In genomic region chr3:51982352-51982837, GRCh38 we compare ENCODE assay signal across 1 cellular context.
TF ChIP-seq lines count a peak whose summit lies in the region.

No MANE protein-coding gene starts in this region.

TF ChIP-seq in HepG2, 621 proteins besides CTCF, POLR2A, EP300 and RAD21 (continued from another document and continues in another):
- TF ChIP-seq, protein P1, sequence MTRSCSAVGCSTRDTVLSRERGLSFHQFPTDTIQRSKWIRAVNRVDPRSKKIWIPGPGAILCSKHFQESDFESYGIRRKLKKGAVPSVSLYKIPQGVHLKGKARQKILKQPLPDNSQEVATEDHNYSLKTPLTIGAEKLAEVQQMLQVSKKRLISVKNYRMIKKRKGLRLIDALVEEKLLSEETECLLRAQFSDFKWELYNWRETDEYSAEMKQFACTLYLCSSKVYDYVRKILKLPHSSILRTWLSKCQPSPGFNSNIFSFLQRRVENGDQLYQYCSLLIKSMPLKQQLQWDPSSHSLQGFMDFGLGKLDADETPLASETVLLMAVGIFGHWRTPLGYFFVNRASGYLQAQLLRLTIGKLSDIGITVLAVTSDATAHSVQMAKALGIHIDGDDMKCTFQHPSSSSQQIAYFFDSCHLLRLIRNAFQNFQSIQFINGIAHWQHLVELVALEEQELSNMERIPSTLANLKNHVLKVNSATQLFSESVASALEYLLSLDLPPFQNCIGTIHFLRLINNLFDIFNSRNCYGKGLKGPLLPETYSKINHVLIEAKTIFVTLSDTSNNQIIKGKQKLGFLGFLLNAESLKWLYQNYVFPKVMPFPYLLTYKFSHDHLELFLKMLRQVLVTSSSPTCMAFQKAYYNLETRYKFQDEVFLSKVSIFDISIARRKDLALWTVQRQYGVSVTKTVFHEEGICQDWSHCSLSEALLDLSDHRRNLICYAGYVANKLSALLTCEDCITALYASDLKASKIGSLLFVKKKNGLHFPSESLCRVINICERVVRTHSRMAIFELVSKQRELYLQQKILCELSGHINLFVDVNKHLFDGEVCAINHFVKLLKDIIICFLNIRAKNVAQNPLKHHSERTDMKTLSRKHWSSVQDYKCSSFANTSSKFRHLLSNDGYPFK (CRISPR knock-in tag; IDR thresholded peaks at IDR 0.05; ENCODE audit: borderline replicate concordance) = peak; percentile 81; the same call in 1 of the 2 replicates
- TF ChIP-seq BCL6 (CRISPR knock-in tag; IDR thresholded peaks at IDR 0.05) (peak; percentile 67; the same call in 1 of the 2 replicates), RXRA (CRISPR knock-in tag; IDR thresholded peaks at IDR 0.05) (peak; percentile 83), ZIK1 (CRISPR knock-in tag; IDR thresholded peaks at IDR 0.05; ENCODE audit: borderline replicate concordance, low read depth) (no peak), PPARG (CRISPR knock-in tag; conservative IDR thresholded peaks at IDR 0.05) (peak; percentile 86), ZNF746 (CRISPR knock-in tag; IDR thresholded peaks at IDR 0.05) (no peak), ZNF550 (CRISPR knock-in tag; IDR thresholded peaks at IDR 0.05; ENCODE audit: borderline replicate concordance) (peak; percentile 93; the same call in 1 of the 2 replicates), BHLHE40 (IDR thresholded peaks at IDR 0.05; ENCODE audit: low read length) (peak; percentile 55; the same call in 1 of the 2 replicates), ZNF883 (CRISPR knock-in tag; IDR thresholded peaks at IDR 0.05; ENCODE audit: not compliant biosample characterization) (no peak), KDM5B (CRISPR knock-in tag; IDR thresholded peaks at IDR 0.05; ENCODE audit: borderline replicate concordance) (no peak), FOXK2 (IDR thresholded peaks at IDR 0.05) (no peak), POLR2G (IDR thresholded peaks at IDR 0.05; ENCODE audit: low read depth, low read length) (0 out of 2 replicates have a peak, but pooled peaks have one; percentile 20), ZNF350 (CRISPR knock-in tag; IDR thresholded peaks at IDR 0.05; ENCODE audit: borderline replicate concordance, low read depth) (peak; percentile 87), MLX (CRISPR knock-in tag; IDR thresholded peaks at IDR 0.05) (peak; percentile 72; the same call in 1 of the 2 replicates), SP4 (CRISPR knock-in tag; IDR thresholded peaks at IDR 0.05) (peak; percentile 53; the same call in 1 of the 2 replicates), ZNF879 (CRISPR knock-in tag; IDR thresholded peaks at IDR 0.05) (no peak), ZNF639 (CRISPR knock-in tag; conservative IDR thresholded peaks at IDR 0.05) (no peak), SOX6 (IDR thresholded peaks at IDR 0.05) (no peak), SOX6 (CRISPR knock-in tag; IDR thresholded peaks at IDR 0.05) (peak; percentile 68), ZNF569 (CRISPR knock-in tag; IDR thresholded peaks at IDR 0.05; ENCODE audit: borderline replicate concordance) (no peak), ZNF749 (CRISPR knock-in tag; IDR thresholded peaks at IDR 0.05; ENCODE audit: borderline replicate concordance) (no peak; the same call in 1 of the 2 replicates), TCF12 (IDR thresholded peaks at IDR 0.05) (no peak), TCF12 (CRISPR knock-in tag; IDR thresholded peaks at IDR 0.05) (no peak), CBFB (CRISPR knock-in tag; IDR thresholded peaks at IDR 0.05) (0 out of 2 replicates have a peak, but pooled peaks have one; percentile 67), ZNF235 (CRISPR knock-in tag; IDR thresholded peaks at IDR 0.05; ENCODE audit: borderline replicate concordance) (0 out of 2 replicates have a peak, but pooled peaks have one; percentile 21), MIXL1 (CRISPR knock-in tag; IDR thresholded peaks at IDR 0.05) (peak; percentile 58; the same call in 1 of the 2 replicates), YEATS2 (CRISPR knock-in tag; IDR thresholded peaks at IDR 0.05; ENCODE audit: borderline replicate concordance) (peak; percentile 77; the same call in 1 of the 2 replicates), KDM6A (CRISPR knock-in tag; IDR thresholded peaks at IDR 0.05; ENCODE audit: low read depth) (peak; percentile 74), ZBTB3 (CRISPR knock-in tag; IDR thresholded peaks at IDR 0.05; ENCODE audit: borderline replicate concordance, low read depth) (no peak), NAIF1 (CRISPR knock-in tag; IDR thresholded peaks at IDR 0.05; ENCODE audit: borderline replicate concordance) (0 out of 2 replicates have a peak, but pooled peaks have one; percentile 18), TFE3 (CRISPR knock-in tag; IDR thresholded peaks at IDR 0.05) (0 out of 2 replicates have a peak, but pooled peaks have one; percentile 33), EHMT2 (IDR thresholded peaks at IDR 0.05; ENCODE audit: borderline replicate concordance, low read depth, low read length) (no peak), NFYB (CRISPR knock-in tag; IDR thresholded peaks at IDR 0.05) (peak; percentile 32; the same call in 1 of the 2 replicates), ZNF260 (CRISPR knock-in tag; IDR thresholded peaks at IDR 0.05; ENCODE audit: borderline replicate concordance, low read depth) (no peak), SNAI1 (CRISPR knock-in tag; IDR thresholded peaks at IDR 0.05; ENCODE audit: borderline replicate concordance) (peak; percentile 62; the same call in 1 of the 2 replicates), SP5 (CRISPR knock-in tag; IDR thresholded peaks at IDR 0.05; ENCODE audit: borderline replicate concordance, low read depth) (peak; percentile 62; the same call in 1 of the 2 replicates), EZH2 (conservative IDR thresholded peaks at IDR 0.05; ENCODE audit: low read depth, low read length) (no peak), GZF1 (CRISPR knock-in tag; IDR thresholded peaks at IDR 0.05) (no peak), SYNCRIP (IDR thresholded peaks at IDR 0.05; ENCODE audit: insufficient read depth, low read depth, low read length) (no peak), NFKB2 (CRISPR knock-in tag; IDR thresholded peaks at IDR 0.05; ENCODE audit: borderline replicate concordance) (peak; percentile 66; the same call in 1 of the 2 replicates), ERF (CRISPR knock-in tag; IDR thresholded peaks at IDR 0.05) (peak; percentile 75), ZNF468 (CRISPR knock-in tag; IDR thresholded peaks at IDR 0.05) (no peak), KLF12 (CRISPR knock-in tag; IDR thresholded peaks at IDR 0.05; ENCODE audit: borderline replicate concordance) (no peak), ZNF460 (CRISPR knock-in tag; IDR thresholded peaks at IDR 0.05; ENCODE audit: borderline replicate concordance) (no peak), FLYWCH1 (CRISPR knock-in tag; IDR thresholded peaks at IDR 0.05) (no peak), MYNN (CRISPR knock-in tag; IDR thresholded peaks at IDR 0.05; ENCODE audit: low read depth) (0 out of 2 replicates have a peak, but pooled peaks have one; percentile 17), TEAD3 (CRISPR knock-in tag; optimal IDR thresholded peaks at IDR 0.05; ENCODE audit: borderline replicate concordance) (no peak), ZNF44 (CRISPR knock-in tag; IDR thresholded peaks at IDR 0.05) (0 out of 2 replicates have a peak, but pooled peaks have one; percentile 48), ZFX (CRISPR knock-in tag; IDR thresholded peaks at IDR 0.05; ENCODE audit: low read depth) (peak; percentile 1)
- TF ChIP-seq, protein P2, sequence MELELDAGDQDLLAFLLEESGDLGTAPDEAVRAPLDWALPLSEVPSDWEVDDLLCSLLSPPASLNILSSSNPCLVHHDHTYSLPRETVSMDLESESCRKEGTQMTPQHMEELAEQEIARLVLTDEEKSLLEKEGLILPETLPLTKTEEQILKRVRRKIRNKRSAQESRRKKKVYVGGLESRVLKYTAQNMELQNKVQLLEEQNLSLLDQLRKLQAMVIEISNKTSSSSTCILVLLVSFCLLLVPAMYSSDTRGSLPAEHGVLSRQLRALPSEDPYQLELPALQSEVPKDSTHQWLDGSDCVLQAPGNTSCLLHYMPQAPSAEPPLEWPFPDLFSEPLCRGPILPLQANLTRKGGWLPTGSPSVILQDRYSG (CRISPR knock-in tag; IDR thresholded peaks at IDR 0.05) = no peak; the same call in 1 of the 2 replicates
- TF ChIP-seq, protein P3, sequence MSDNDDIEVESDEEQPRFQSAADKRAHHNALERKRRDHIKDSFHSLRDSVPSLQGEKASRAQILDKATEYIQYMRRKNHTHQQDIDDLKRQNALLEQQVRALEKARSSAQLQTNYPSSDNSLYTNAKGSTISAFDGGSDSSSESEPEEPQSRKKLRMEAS (IDR thresholded peaks at IDR 0.05) = peak; percentile 79
- TF ChIP-seq, protein P4, sequence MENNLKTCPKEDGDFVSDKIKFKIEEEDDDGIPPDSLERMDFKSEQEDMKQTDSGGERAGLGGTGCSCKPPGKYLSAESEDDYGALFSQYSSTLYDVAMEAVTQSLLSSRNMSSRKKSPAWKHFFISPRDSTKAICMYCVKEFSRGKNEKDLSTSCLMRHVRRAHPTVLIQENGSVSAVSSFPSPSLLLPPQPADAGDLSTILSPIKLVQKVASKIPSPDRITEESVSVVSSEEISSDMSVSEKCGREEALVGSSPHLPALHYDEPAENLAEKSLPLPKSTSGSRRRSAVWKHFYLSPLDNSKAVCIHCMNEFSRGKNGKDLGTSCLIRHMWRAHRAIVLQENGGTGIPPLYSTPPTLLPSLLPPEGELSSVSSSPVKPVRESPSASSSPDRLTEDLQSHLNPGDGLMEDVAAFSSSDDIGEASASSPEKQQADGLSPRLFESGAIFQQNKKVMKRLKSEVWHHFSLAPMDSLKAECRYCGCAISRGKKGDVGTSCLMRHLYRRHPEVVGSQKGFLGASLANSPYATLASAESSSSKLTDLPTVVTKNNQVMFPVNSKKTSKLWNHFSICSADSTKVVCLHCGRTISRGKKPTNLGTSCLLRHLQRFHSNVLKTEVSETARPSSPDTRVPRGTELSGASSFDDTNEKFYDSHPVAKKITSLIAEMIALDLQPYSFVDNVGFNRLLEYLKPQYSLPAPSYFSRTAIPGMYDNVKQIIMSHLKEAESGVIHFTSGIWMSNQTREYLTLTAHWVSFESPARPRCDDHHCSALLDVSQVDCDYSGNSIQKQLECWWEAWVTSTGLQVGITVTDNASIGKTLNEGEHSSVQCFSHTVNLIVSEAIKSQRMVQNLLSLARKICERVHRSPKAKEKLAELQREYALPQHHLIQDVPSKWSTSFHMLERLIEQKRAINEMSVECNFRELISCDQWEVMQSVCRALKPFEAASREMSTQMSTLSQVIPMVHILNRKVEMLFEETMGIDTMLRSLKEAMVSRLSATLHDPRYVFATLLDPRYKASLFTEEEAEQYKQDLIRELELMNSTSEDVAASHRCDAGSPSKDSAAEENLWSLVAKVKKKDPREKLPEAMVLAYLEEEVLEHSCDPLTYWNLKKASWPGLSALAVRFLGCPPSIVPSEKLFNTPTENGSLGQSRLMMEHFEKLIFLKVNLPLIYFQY (CRISPR knock-in tag; IDR thresholded peaks at IDR 0.05; ENCODE audit: borderline replicate concordance) = peak; percentile 47; the same call in 1 of the 2 replicates
